In genomic region chr17:8435245-8436168, GRCh38 we compare ENCODE assay signal across 8 cellular contexts. TPM values are rescaled to one million over a fixed set of nuclear protein-coding genes. Genes with fewer than 3 reads are reported as not detected.
A peak's percentile ranks its signal among the peaks of the same experiment; 100 is the strongest.
DNase-seq lines count a peak whose midpoint lies in the region; ATAC-seq and TF ChIP-seq lines count a peak whose summit lies in the region.

NDEL1 (plus strand) TSS chr17:8435884; CDS start chr17:8444272, 8,388 bp downstream.

- peaks cover 10 to 35% of the 10 kb centered on the region in 2 donors for H3K4me1 ChIP-seq in adrenal gland (replicated peaks in 1 of 2)
- peaks cover 0 to 40% (median 26%) of the 10 kb centered on the region in 12 donors for H3K4me1 ChIP-seq in heart left ventricle
- peaks cover 11 to 23% (median 15%) of the 10 kb centered on the region in 4 donors for H3K4me1 ChIP-seq in transverse colon

- DNase-seq in NCI-H146 treated with DMSO at 0.1 percent for 48 hours (lab: John Stamatoyannopoulos, UW; ENCODE audit: unreplicated experiment) (peak; percentile 90), T-helper 1 cell (peak; percentile 98 to 99 (median 99)), adrenal gland (peak; percentile 99 to 100 (median 99)), heart left ventricle (peak; percentile 99 to 100 (median 100)), pons (ENCODE audit: low spot score) (peak; percentile 95), transverse colon (peak; percentile 99)

- H3K36me3 ChIP-seq in adrenal gland (replicated peaks in 1 of 2) (peaks cover 0 to 7% of the 10 kb centered on the region in 2 donors), heart left ventricle (peaks cover 0 to 24% (median 11%) of the 10 kb centered on the region in 9 donors), transverse colon (no peaks in the 10 kb centered on the region)

- peak; percentile 37 for TF ChIP-seq EP300 in transverse colon (IDR thresholded peaks at IDR 0.05; ENCODE audit: low read depth)

- intact Hi-C loops in adrenal gland (cut with DNase I) = no loop called here
- intact Hi-C loops in heart left ventricle (cut with DNase I) = loop anchor here in 2 of 10 donors (1.0 to 10.0 kb wide), 2 partner anchors 51 to 52 kb away; partner anchors contain the start of gene RPL26 (in 2 of the 2)
- intact Hi-C loops in transverse colon (cut with DNase I; ENCODE audit: low total_unique reads) = no loop called here

- H3K9me3 ChIP-seq in adrenal gland (replicated peaks in 1 of 3) = no peaks in the 10 kb centered on the region
- H3K9me3 ChIP-seq in heart left ventricle = no peaks in the 10 kb centered on the region
- H3K9me3 ChIP-seq in transverse colon = no peaks in the 10 kb centered on the region

- in situ Hi-C loops in transverse colon (cut with MboI; ENCODE audit: low pct_ligation_motif_present in 1 of 4, low pct_unique_long_range_greater_than_20kb in 1 of 4, low sequenced_read_pairs in 3 of 4) = no loop called here

- 2 to 35% (median 11%) methylated on average over 4 to 68 of the region's 68 CpGs for WGBS in adrenal gland, 4 donors
- WGBS in heart left ventricle, 4 donors = 3 to 17% (median 3%) methylated on average over 8 to 68 of the region's 68 CpGs
- WGBS in transverse colon (ENCODE audit: low coverage in 1 of 2), 2 donors = 2 to 51% methylated on average over 2 to 54 of the region's 68 CpGs

- H3K27me3 ChIP-seq in adrenal gland (no peaks in the 10 kb centered on the region), heart left ventricle (no peaks in the 10 kb centered on the region), transverse colon (no peaks in the 10 kb centered on the region)

- ATAC-seq in HG02884 (IDR thresholded peaks at IDR 0.05; ENCODE audit: unreplicated experiment) (peak; percentile 94), heart left ventricle (peak; percentile 98 to 99 (median 98))

- H3K4me3 ChIP-seq in adrenal gland (peak within 1 kb of the TSS; percentile 31 to 94 (median 72)), heart left ventricle (peak within 1 kb of the TSS; percentile 66 to 99 (median 90)), transverse colon (peak within 1 kb of the TSS; percentile 61 to 93 (median 88))

- TF ChIP-seq CTCF in adrenal gland (IDR thresholded peaks at IDR 0.05) (peak in 1 of 6 experiments; percentile 18), heart left ventricle (IDR thresholded peaks at IDR 0.05) (no peak), transverse colon (IDR thresholded peaks at IDR 0.05) (no peak)

- TF ChIP-seq POLR2A in GM15510 (IDR thresholded peaks at IDR 0.05; ENCODE audit: borderline replicate concordance, extremely low read depth, insufficient read length) (peak; percentile 97), adrenal gland (IDR thresholded peaks at IDR 0.05) (peak; percentile 99 to 100), heart left ventricle (IDR thresholded peaks at IDR 0.05) (peak; percentile 92 to 99), transverse colon (IDR thresholded peaks at IDR 0.05) (peak; percentile 99)

- H3K27ac ChIP-seq in adrenal gland (peak within 1 kb of the TSS; percentile 98 to 100 (median 99)), heart left ventricle (peak within 1 kb of the TSS; percentile 94 to 100 (median 100)), transverse colon (peak within 1 kb of the TSS; percentile 97 to 100 (median 100))

RNA-seq across cellular contexts. Expression of gene NDEL1, which starts in this region (rescaled TPM):
- total RNA-seq in adrenal gland (100 to 1,000 TPM in 1 of 8 donors, 10 to 100 TPM in 7; 21.9 to 265 (median 47.0) TPM), heart left ventricle (10 to 100 TPM; 23.3 to 35.2 (median 25.8) TPM), transverse colon (10 to 100 TPM; 28.3 to 82.4 (median 77.2) TPM)
- polyA plus RNA-seq in adrenal gland (100 to 1,000 TPM in 1 of 3 donors, 10 to 100 TPM in 2; 27.0 to 108 (median 29.4) TPM), heart left ventricle (10 to 100 TPM; 16.5 to 36.4 TPM)

Comparison
In these comparisons a context has a peak if more than half of its experiments do, and no peak if none do; other contexts are left out.
1. Peak in every context shown above with its lines: DNase-seq, ATAC-seq, H3K4me3 ChIP-seq and H3K27ac ChIP-seq.